18 cellular contexts compared by ENCODE assay signal in genomic region chr3:17401912-17402311, GRCh38.
"Had no signal": no experiment of that assay in that cellular context is flagged by ENCODE, and none has a peak within 500 bp of the region (broad histone marks: within the 10 kb centered on the region; RNA-seq: fewer than 3 reads in every experiment).

No MANE protein-coding gene starts in this region.

- H3K4me1 ChIP-seq: SJCRH30 had no signal

- H3K9me3 ChIP-seq: MG63, SJCRH30 had no signal

- H3K27me3 ChIP-seq: MG63, SJCRH30 had no signal

- H3K36me3 ChIP-seq: MG63, SJCRH30 had no signal

- DNase-seq: KBM-7, MG63, NCI-H1092, NCI-H1105 treated with DMSO at 0.1 percent for 48 hours, NCI-H1417 treated with DMSO at 0.1 percent for 48 hours, NCI-H146, NCI-H1694 treated with DMSO at 0.1 percent for 48 hours, NCI-H1930, NCI-H2081, NCI-H2107, NCI-H2227 treated with DMSO at 0.1 percent for 48 hours, NCI-H524, NCI-H526 treated with DMSO at 0.1 percent for 48 hours, NCI-H748 treated with DMSO at 0.1 percent for 48 hours, SHP77 treated with DMSO at 0.1 percent for 48 hours, SJCRH30 had no signal

- H3K4me3 ChIP-seq: MG63, SJCRH30 had no signal

- H3K27ac ChIP-seq: RWPE1, SJCRH30 had no signal

- ATAC-seq: SK-N-SH treated with all-trans-retinoic acid at 6 μM for 48 hours had no signal
